ENCODE assay signal across 6 cellular contexts in genomic region chr2:47185098-47185497, GRCh38. TPM values are rescaled to one million over a fixed set of nuclear protein-coding genes. Genes with fewer than 3 reads are reported as not detected.
"Had no signal": no experiment of that assay in that cellular context is flagged by ENCODE, and none has a peak within 500 bp of the region (broad histone marks: within the 10 kb centered on the region; RNA-seq: fewer than 3 reads in every experiment).

No MANE protein-coding gene starts in this region.

RNA-seq across cellular contexts. Expression of gene STPG4, which starts 30.0 kb away (rescaled TPM):
- total RNA-seq: stomach, subcutaneous adipose tissue, thoracic aorta, upper lobe of right lung, ureter, urinary bladder had no signal
- polyA plus RNA-seq: stomach had no signal
